2 cellular contexts compared by ENCODE assay signal in genomic region chr15:74603789-74604705, GRCh38.
A peak's percentile ranks its signal among the peaks of the same experiment; 100 is the strongest.
TF ChIP-seq lines count a peak whose summit lies in the region.

No MANE protein-coding gene starts in this region.

TF ChIP-seq in IMR-90, 13 proteins besides CTCF, POLR2A, EP300 and RAD21:
- TF ChIP-seq FOS (IDR thresholded peaks at IDR 0.05; ENCODE audit: low read depth, low read length) (no peak), CHD1 (IDR thresholded peaks at IDR 0.05; ENCODE audit: low read depth, low read length) (no peak), CEBPB (IDR thresholded peaks at IDR 0.05; ENCODE audit: low read depth, low read length) (no peak), BHLHE40 (IDR thresholded peaks at IDR 0.05; ENCODE audit: low read depth, low read length) (no peak), RCOR1 (IDR thresholded peaks at IDR 0.05; ENCODE audit: insufficient replicate concordance, low read length) (no peak), NFE2L2 (IDR thresholded peaks at IDR 0.05; ENCODE audit: low read depth, low read length) (no peak), MAFK (IDR thresholded peaks at IDR 0.05; ENCODE audit: low read depth, low read length) (no peak), MXI1 (IDR thresholded peaks at IDR 0.05; ENCODE audit: borderline replicate concordance, low read depth, low read length) (no peak), ELK1 (IDR thresholded peaks at IDR 0.05; ENCODE audit: borderline replicate concordance, low read depth, low read length) (no peak), USF2 (IDR thresholded peaks at IDR 0.05; ENCODE audit: low read depth, low read length) (no peak), SMC3 (IDR thresholded peaks at IDR 0.05; ENCODE audit: low read depth, low read length) (no peak), MAZ (IDR thresholded peaks at IDR 0.05; ENCODE audit: borderline replicate concordance, low read depth, low read length) (no peak), RFX5 (IDR thresholded peaks at IDR 0.05; ENCODE audit: low read depth, low read length) (no peak)

TF ChIP-seq in K562, 482 proteins besides CTCF, POLR2A, EP300 and RAD21:
- TF ChIP-seq POLR2G (IDR thresholded peaks at IDR 0.05; ENCODE audit: low read depth, low read length), result peak; percentile 9; the same call in 1 of the 2 replicates
- TF ChIP-seq MYBL2 (IDR thresholded peaks at IDR 0.05; ENCODE audit: low read depth), result no peak
- no peak for TF ChIP-seq MYBL2 (CRISPR knock-in tag; IDR thresholded peaks at IDR 0.05; ENCODE audit: borderline replicate concordance)
